Comparison of ENCODE assay signal across 1 cellular context in genomic region chr14:70005281-70005805, GRCh38.
TF ChIP-seq lines count a peak whose summit lies in the region.

No MANE protein-coding gene starts in this region.

TF ChIP-seq in HepG2, 621 proteins besides CTCF, POLR2A, EP300 and RAD21 (continued from another document and continues in another):
- TF ChIP-seq ZNF318 (CRISPR knock-in tag; IDR thresholded peaks at IDR 0.05) = no peak
- TF ChIP-seq ZNF574 (CRISPR knock-in tag; IDR thresholded peaks at IDR 0.05) = peak; percentile 57
- TF ChIP-seq HMGA1 (CRISPR knock-in tag; conservative IDR thresholded peaks at IDR 0.05) = no peak
- peak; percentile 77; the same call in 1 of the 2 replicates for TF ChIP-seq HNF1B (CRISPR knock-in tag; IDR thresholded peaks at IDR 0.05)
- peak; percentile 52 for TF ChIP-seq ZNF18 (CRISPR knock-in tag; IDR thresholded peaks at IDR 0.05; ENCODE audit: insufficient replicate concordance)
- peak; percentile 66 for TF ChIP-seq MEIS2 (CRISPR knock-in tag; IDR thresholded peaks at IDR 0.05)
- no peak for TF ChIP-seq ZNF660 (CRISPR knock-in tag; IDR thresholded peaks at IDR 0.05; ENCODE audit: borderline replicate concordance, low read depth)
- TF ChIP-seq SAFB2 (CRISPR knock-in tag; IDR thresholded peaks at IDR 0.05; ENCODE audit: borderline replicate concordance, low read depth) = no peak; the same call in 1 of the 2 replicates
- TF ChIP-seq SNAPC2 (CRISPR knock-in tag; IDR thresholded peaks at IDR 0.05) = no peak
- TF ChIP-seq GABPB1 (CRISPR knock-in tag; IDR thresholded peaks at IDR 0.05) = peak; percentile 41; the same call in 1 of the 2 replicates
- TF ChIP-seq TCF7 (IDR thresholded peaks at IDR 0.05; ENCODE audit: low read depth) = peak; percentile 51
- TF ChIP-seq DNMT1 (CRISPR knock-in tag; IDR thresholded peaks at IDR 0.05) = 0 out of 2 replicates have a peak, but pooled peaks have one; percentile 43
- no peak for TF ChIP-seq NFATC3 (CRISPR knock-in tag; IDR thresholded peaks at IDR 0.05)
- TF ChIP-seq ERF (CRISPR knock-in tag; IDR thresholded peaks at IDR 0.05) = peak; percentile 54
- TF ChIP-seq CHD4 (IDR thresholded peaks at IDR 0.05; ENCODE audit: borderline replicate concordance, low read length) = no peak
- no peak for TF ChIP-seq POLR2AphosphoS2 (IDR thresholded peaks at IDR 0.05; ENCODE audit: low read depth, low read length)
- TF ChIP-seq ZNF800 (CRISPR knock-in tag; IDR thresholded peaks at IDR 0.05) = no peak
- 0 out of 2 replicates have a peak, but pooled peaks have one; percentile 35 for TF ChIP-seq ZNF205 (CRISPR knock-in tag; IDR thresholded peaks at IDR 0.05)
- no peak for TF ChIP-seq DR1 (CRISPR knock-in tag; IDR thresholded peaks at IDR 0.05)
- TF ChIP-seq PTBP1 (IDR thresholded peaks at IDR 0.05; ENCODE audit: low read depth, low read length, poor library complexity, severe bottlenecking) = no peak
- TF ChIP-seq ZNF704 (CRISPR knock-in tag; IDR thresholded peaks at IDR 0.05; ENCODE audit: borderline replicate concordance) = no peak
- TF ChIP-seq MIXL1 (CRISPR knock-in tag; IDR thresholded peaks at IDR 0.05) = peak; percentile 96
- TF ChIP-seq ZNF775 (CRISPR knock-in tag; IDR thresholded peaks at IDR 0.05; ENCODE audit: borderline replicate concordance) = no peak
- no peak for TF ChIP-seq MTF1 (CRISPR knock-in tag; IDR thresholded peaks at IDR 0.05)
- TF ChIP-seq ZNF564 (CRISPR knock-in tag; IDR thresholded peaks at IDR 0.05) = no peak
- no peak for TF ChIP-seq ZNF569 (CRISPR knock-in tag; IDR thresholded peaks at IDR 0.05; ENCODE audit: borderline replicate concordance)
- no peak for TF ChIP-seq ZNF407 (CRISPR knock-in tag; IDR thresholded peaks at IDR 0.05; ENCODE audit: not compliant biosample characterization)
